ENCODE assay signal across 10 cellular contexts in genomic region chr13:28475916-28476725, GRCh38. TPM values are rescaled to one million over a fixed set of nuclear protein-coding genes. Genes with fewer than 3 reads are reported as not detected.
DNase-seq lines count a peak whose midpoint lies in the region; ATAC-seq and TF ChIP-seq lines count a peak whose summit lies in the region.
"Had no signal": no experiment of that assay in that cellular context is flagged by ENCODE, and none has a peak within 500 bp of the region (broad histone marks: within the 10 kb centered on the region; RNA-seq: fewer than 3 reads in every experiment).

No MANE protein-coding gene starts in this region.

- no peak for TF ChIP-seq CTCF in AG10803 (conservative IDR thresholded peaks at IDR 0.05; ENCODE audit: low read length)

- DNase-seq in AG10803 (ENCODE audit: low read depth) (peak; percentile 89), HT-29 (ENCODE audit: low spot score) (peak; percentile 66), astrocyte of the hippocampus (ENCODE audit: low read depth, low spot score) (peak; percentile 61), kidney tubule cell (ENCODE audit: low spot score) (peak; percentile 38), COLO668 (lab: John Stamatoyannopoulos, UW; ENCODE audit: unreplicated experiment) (no peak)
- DNase-seq: activated naive CD4-positive, alpha-beta T cell treated with anti-CD3 and anti-CD28 coated beads, Interleukin-2, amount 10 ng/mL, durations not matched to agents 7 days and 5 days; NCI-H2029 had no signal

- ATAC-seq in HG02852 (IDR thresholded peaks at IDR 0.05; ENCODE audit: unreplicated experiment) (no peak), GM21737 (IDR thresholded peaks at IDR 0.05; ENCODE audit: unreplicated experiment) (no peak), GM19395 (IDR thresholded peaks at IDR 0.05; ENCODE audit: unreplicated experiment) (no peak)

- no peak overlapping the region for H3K4me3 ChIP-seq in AG10803 (ENCODE audit: low read length)

RNA-seq across cellular contexts. Expression of gene FLT1, which starts 18.8 kb away (rescaled TPM):
- total RNA-seq in HT-29 (2014; rRNA removed; shearing (Covaris generic)), result not detected in 2 replicates
